In genomic region chr1:65208577-65208976, GRCh38 we compare ENCODE assay signal across 14 cellular contexts.
DNase-seq lines count a peak whose midpoint lies in the region; ATAC-seq and TF ChIP-seq lines count a peak whose summit lies in the region.
"Had no signal": no experiment of that assay in that cellular context is flagged by ENCODE, and none has a peak within 500 bp of the region (broad histone marks: within the 10 kb centered on the region; RNA-seq: fewer than 3 reads in every experiment).

No MANE protein-coding gene starts in this region.

- intact Hi-C loops in Right ventricle myocardium superior (cut with DNase I) (loop anchor here (5.0 kb wide), 1 partner anchor 141 kb away; no protein-coding TSS in a partner anchor), right cardiac atrium (cut with DNase I) (loop anchor here (2.0 to 10.0 kb wide), 5 partner anchors 62 to 148 kb away; partner anchors contain the start of gene AK4 (in 1 of the 4))

- no peaks in the 10 kb centered on the region for H3K79me2 ChIP-seq in smooth muscle cell (ENCODE audit: low read depth)

- 75% methylated on average over 6 of the region's 6 CpGs for WGBS in right cardiac atrium
- WGBS in smooth muscle cell (ENCODE audit: low lambda C conversion rate), result 96% methylated on average over 6 of the region's 6 CpGs

- TF ChIP-seq CTCF in smooth muscle cell (IDR thresholded peaks at IDR 0.05; ENCODE audit: borderline replicate concordance, insufficient read depth, poor library complexity, severe bottlenecking), result no peak

- H3K27ac ChIP-seq in right cardiac atrium (ENCODE audit: low read length) (no peak overlapping the region), smooth muscle cell (ENCODE audit: low read depth) (no peak overlapping the region)
- H3K27ac ChIP-seq: left lung, RWPE1, thoracic aorta had no signal

- H3K4me3 ChIP-seq in right cardiac atrium (ENCODE audit: low read length) (no peak overlapping the region), smooth muscle cell (no peak overlapping the region)
- H3K4me3 ChIP-seq: left lung, thoracic aorta had no signal

- peaks cover 3% of the 10 kb centered on the region for H3K4me1 ChIP-seq in right cardiac atrium (ENCODE audit: control insufficient read depth, insufficient read depth, low read length)
- no peaks in the 10 kb centered on the region for H3K4me1 ChIP-seq in smooth muscle cell (ENCODE audit: low read depth)
- H3K4me1 ChIP-seq: left lung had no signal

- no peaks in the 10 kb centered on the region for H3K36me3 ChIP-seq in smooth muscle cell (ENCODE audit: low read depth)
- H3K36me3 ChIP-seq: left lung, thoracic aorta had no signal

- H3K4me2 ChIP-seq in smooth muscle cell, result no peak overlapping the region

- DNase-seq in Right ventricle myocardium superior, result no peak
- no peak for DNase-seq in right cardiac atrium
- DNase-seq in anterior cingulate cortex (lab: John Stamatoyannopoulos, UW), result peak in 45 of 58 donors; percentile 3 to 73 (median 30)
- DNase-seq in iPS-NIHi7 (ENCODE audit: extremely low spot score), result peak; percentile 14
- no peak for DNase-seq in stimulated activated CD4-positive, alpha-beta T cell treated with anti-CD3 and anti-CD28 coated beads, Interleukin-4, amount 100 ng/mL, for 4 hours
- no peak for DNase-seq in smooth muscle cell (lab: John Stamatoyannopoulos, UW; ENCODE audit: unreplicated experiment)
- DNase-seq in mesenteric fat pad (ENCODE audit: low spot score), result no peak
- no peak for DNase-seq in NCI-H2227 treated with DMSO at 0.1 percent for 48 hours (lab: John Stamatoyannopoulos, UW)
- DNase-seq: activated CD8-positive, alpha-beta memory T cell treated with anti-CD3 and anti-CD28 coated beads, Interleukin-2, amount 10 ng/mL, durations not matched to agents 7 days and 5 days; left lung; NCI-H1048; stimulated activated naive B cell treated with anti-CD40 and anti-IgM and Interleukin-4, amounts not matched to agents 10 μg/mL and 1 μg/mL and 100 μg/mL, for 72 hours had no signal

- peak; percentile 67 for ATAC-seq in Right ventricle myocardium superior (ENCODE audit: poor library complexity)
- no peak for ATAC-seq in right cardiac atrium
- ATAC-seq: activated CD8-positive, alpha-beta memory T cell treated with anti-CD3 and anti-CD28 coated beads, Interleukin-2, amount 10 ng/mL, durations not matched to agents 7 days and 5 days had no signal

- H2AFZ ChIP-seq in smooth muscle cell (ENCODE audit: low read depth), result no peak overlapping the region

- no peaks in the 10 kb centered on the region for H3K27me3 ChIP-seq in right cardiac atrium (ENCODE audit: control insufficient read depth, insufficient read depth)
- H3K27me3 ChIP-seq in smooth muscle cell (ENCODE audit: low read depth), result no peaks in the 10 kb centered on the region
- H3K27me3 ChIP-seq: left lung had no signal

- no peak overlapping the region for H3K9ac ChIP-seq in smooth muscle cell (ENCODE audit: low read depth)

- H3F3A ChIP-seq in smooth muscle cell (ENCODE audit: low read depth), result no peaks in the 10 kb centered on the region

- peaks cover 100% of the 10 kb centered on the region for H4K20me1 ChIP-seq in smooth muscle cell (ENCODE audit: low read depth)

- H3K9me3 ChIP-seq in right cardiac atrium (ENCODE audit: control insufficient read depth, low read length), result no peaks in the 10 kb centered on the region
- H3K9me3 ChIP-seq in smooth muscle cell (replicated peaks; ENCODE audit: low read depth), result no peaks in the 10 kb centered on the region
- H3K9me3 ChIP-seq: left lung, thoracic aorta had no signal

Comparison
In these comparisons a context has a peak if more than half of its experiments do, and no peak if none do; other contexts are left out.
1. DNase-seq: peak in anterior cingulate cortex (45 of 58) and iPS-NIHi7 (single experiment); none in Right ventricle myocardium superior (single experiment), right cardiac atrium (0 of 3), stimulated activated CD4-positive, alpha-beta T cell treated with anti-CD3 and anti-CD28 coated beads, Interleukin-4, amount 100 ng/mL, for 4 hours (0 of 2), smooth muscle cell (single experiment), mesenteric fat pad (single experiment) and NCI-H2227 treated with DMSO at 0.1 percent for 48 hours (single experiment).